22 cellular contexts compared by ENCODE assay signal in genomic region chr18:35060092-35060491, GRCh38. TPM values are rescaled to one million over a fixed set of nuclear protein-coding genes. Genes with fewer than 3 reads are reported as not detected.
DNase-seq lines count a peak whose midpoint lies in the region; ATAC-seq and TF ChIP-seq lines count a peak whose summit lies in the region.
"Had no signal": no experiment of that assay in that cellular context is flagged by ENCODE, and none has a peak within 500 bp of the region (broad histone marks: within the 10 kb centered on the region; RNA-seq: fewer than 3 reads in every experiment).

No MANE protein-coding gene starts in this region.

- H3K36me3 ChIP-seq in gastrocnemius medialis, result no peaks in the 10 kb centered on the region
- H3K36me3 ChIP-seq: thoracic aorta had no signal

- no peaks in the 10 kb centered on the region for H3K27me3 ChIP-seq in gastrocnemius medialis

- intact Hi-C loops in gastrocnemius medialis (cut with DNase I; ENCODE audit: low total_unique reads), result loop anchor here (1.0 kb wide), 1 partner anchor 9 kb away; no protein-coding TSS in a partner anchor
- intact Hi-C loops in activated CD4-positive, alpha-beta memory T cell treated with anti-CD3 and anti-CD28 coated beads for 36 hours (cut with micrococcal nuclease), result no loop called here

- TF ChIP-seq CTCF in coronary artery (IDR thresholded peaks at IDR 0.05) (no peak), gastrocnemius medialis (IDR thresholded peaks at IDR 0.05 in 4 of 5, conservative IDR thresholded peaks at IDR 0.05 in 1 of 5) (no peak)

- H3K27me3 Mint-ChIP-seq in activated T-cell treated with anti-CD3 and anti-CD28 coated beads, Interleukin-2, amount 50 U/mL, for 72 hours (ENCODE audit: low read depth), result no peaks in the 10 kb centered on the region
- no peaks in the 10 kb centered on the region for H3K27me3 Mint-ChIP-seq in activated CD4-positive, alpha-beta memory T cell treated with anti-CD3 and anti-CD28 coated beads for 36 hours
- H3K27me3 Mint-ChIP-seq: stimulated activated naive B cell treated with anti-CD40 and anti-IgM and Interleukin-4, amounts not matched to agents 10 μg/mL and 1 μg/mL and 100 μg/mL, for 72 hours had no signal

- peaks cover 40 to 64% of the 10 kb centered on the region in 2 donors for H3K4me1 ChIP-seq in gastrocnemius medialis

- POLR2A ChIA-PET in activated CD4-positive, alpha-beta memory T cell treated with anti-CD3 and anti-CD28 coated beads for 36 hours (lab: Charles Lee), result interaction anchor here (0.5 kb wide), 1 partner anchor 169 kb away, joined by 3 read pairs; no protein-coding TSS in a partner anchor

- H3K4me3 Mint-ChIP-seq in activated T-cell treated with anti-CD3 and anti-CD28 coated beads, Interleukin-2, amount 50 U/mL, for 72 hours, result no peak overlapping the region
- no peak overlapping the region for H3K4me3 Mint-ChIP-seq in activated CD4-positive, alpha-beta memory T cell treated with anti-CD3 and anti-CD28 coated beads for 36 hours
- H3K4me3 Mint-ChIP-seq: CD14-positive monocyte; stimulated activated naive B cell treated with anti-CD40 and anti-IgM and Interleukin-4, amounts not matched to agents 10 μg/mL and 1 μg/mL and 100 μg/mL, for 72 hours had no signal

- peaks cover 1 to 2% of the 10 kb centered on the region in 2 donors for H3K36me3 Mint-ChIP-seq in activated T-cell treated with anti-CD3 and anti-CD28 coated beads, Interleukin-2, amount 50 U/mL, for 72 hours (ENCODE audit: insufficient read depth in 2 of 2)
- peaks cover 3% of the 10 kb centered on the region for H3K36me3 Mint-ChIP-seq in activated CD4-positive, alpha-beta memory T cell treated with anti-CD3 and anti-CD28 coated beads for 36 hours

- H3K4me1 Mint-ChIP-seq in activated T-cell treated with anti-CD3 and anti-CD28 coated beads, Interleukin-2, amount 50 U/mL, for 72 hours (ENCODE audit: low read depth), result peaks cover 27% of the 10 kb centered on the region
- H3K4me1 Mint-ChIP-seq in activated CD4-positive, alpha-beta memory T cell treated with anti-CD3 and anti-CD28 coated beads for 36 hours (ENCODE audit: low read depth), result peaks cover 30% of the 10 kb centered on the region

- DNase-seq in NCI-H69 (lab: John Stamatoyannopoulos, UW), result peak; percentile 77
- DNase-seq in coronary artery (ENCODE audit: low spot score), result no peak
- peak; percentile 83 for DNase-seq in left lobe of liver (ENCODE audit: low spot score)
- DNase-seq in gastrocnemius medialis, result peak; percentile 17 to 27
- DNase-seq in activated T-cell treated with anti-CD3 and anti-CD28 coated beads, Interleukin-2, amount 50 U/mL, for 72 hours, result no peak
- DNase-seq in activated CD4-positive, alpha-beta memory T cell treated with anti-CD3 and anti-CD28 coated beads for 36 hours, result no peak
- DNase-seq in DMS79 (lab: John Stamatoyannopoulos, UW), result no peak
- no peak for DNase-seq in amniotic stem cell (lab: John Stamatoyannopoulos, UW)
- DNase-seq: activated CD4-positive, alpha-beta T cell treated with anti-CD3 and anti-CD28 coated beads for 1 hour; activated naive CD4-positive, alpha-beta T cell treated with anti-CD3 and anti-CD28 coated beads, Interleukin-2, amount 50 U/mL, for 16 hours; anterior cingulate cortex; central memory CD4-positive, alpha-beta T cell; effector CD8-positive, alpha-beta T cell; GF-D8; kidney; MV-4-11; NCI-H1694; NCI-H526 treated with DMSO at 0.1 percent for 48 hours; stimulated activated naive B cell treated with anti-CD40 and anti-IgM and Interleukin-4, amounts not matched to agents 10 μg/mL and 1 μg/mL and 100 μg/mL, for 72 hours had no signal

- peak overlapping the region; percentile 29 to 46 for H3K27ac ChIP-seq in coronary artery
- peak overlapping the region; percentile 67 to 90 (median 83) for H3K27ac ChIP-seq in gastrocnemius medialis
- H3K27ac ChIP-seq: thoracic aorta had no signal

- CTCF ChIA-PET in activated CD4-positive, alpha-beta memory T cell treated with anti-CD3 and anti-CD28 coated beads for 36 hours (lab: Charles Lee), result no interaction called here

- no peak for TF ChIP-seq POLR2A in gastrocnemius medialis (IDR thresholded peaks at IDR 0.05)

- H3K4me3 ChIP-seq in coronary artery (peak overlapping the region; percentile 1), gastrocnemius medialis (no peak overlapping the region)
- H3K4me3 ChIP-seq: smooth muscle cell, thoracic aorta had no signal

- H3K9me3 Mint-ChIP-seq in activated T-cell treated with anti-CD3 and anti-CD28 coated beads, Interleukin-2, amount 50 U/mL, for 72 hours, result no peaks in the 10 kb centered on the region
- no peaks in the 10 kb centered on the region for H3K9me3 Mint-ChIP-seq in activated CD4-positive, alpha-beta memory T cell treated with anti-CD3 and anti-CD28 coated beads for 36 hours

- ATAC-seq in left lobe of liver (peak; percentile 76), gastrocnemius medialis (peak; percentile 15 to 34)
- ATAC-seq in activated T-cell treated with anti-CD3 and anti-CD28 coated beads, Interleukin-2, amount 50 U/mL, for 72 hours (replicated peaks in 1 of 2), result no peak
- ATAC-seq: stimulated activated naive B cell treated with anti-CD40 and anti-IgM and Interleukin-4, amounts not matched to agents 10 μg/mL and 1 μg/mL and 100 μg/mL, for 72 hours had no signal

- H3K27ac Mint-ChIP-seq in activated T-cell treated with anti-CD3 and anti-CD28 coated beads, Interleukin-2, amount 50 U/mL, for 72 hours, result no peak overlapping the region
- no peak overlapping the region for H3K27ac Mint-ChIP-seq in activated CD4-positive, alpha-beta memory T cell treated with anti-CD3 and anti-CD28 coated beads for 36 hours
- H3K27ac Mint-ChIP-seq: CD14-positive monocyte had no signal

- H3K9me3 ChIP-seq in gastrocnemius medialis, result no peaks in the 10 kb centered on the region
- H3K9me3 ChIP-seq: thoracic aorta had no signal

- in situ Hi-C loops in gastrocnemius medialis (cut with MboI; ENCODE audit: low sequenced_read_pairs in 4 of 4), result no loop called here

RNA-seq across cellular contexts. Expression of gene MAPRE2, which starts 18.9 kb away (rescaled TPM):
- total RNA-seq in left lobe of liver, result 16.8 TPM
- 10 to 100 TPM; 21.3 to 46.2 (median 34.4) TPM for total RNA-seq in gastrocnemius medialis
- 10 to 100 TPM; 53.4 to 54.1 TPM for total RNA-seq in activated T-cell treated with anti-CD3 and anti-CD28 coated beads, Interleukin-2, amount 50 U/mL, for 72 hours
- total RNA-seq in activated CD4-positive, alpha-beta memory T cell treated with anti-CD3 and anti-CD28 coated beads for 36 hours, result 10 to 100 TPM; 46.4 to 46.5 TPM

Comparison
In these comparisons a context has a peak if more than half of its experiments do, and no peak if none do; other contexts are left out.
1. DNase-seq: peak in NCI-H69 (single experiment), left lobe of liver (single experiment) and gastrocnemius medialis (2 of 2); none in coronary artery (single experiment), activated T-cell treated with anti-CD3 and anti-CD28 coated beads, Interleukin-2, amount 50 U/mL, for 72 hours (0 of 2), activated CD4-positive, alpha-beta memory T cell treated with anti-CD3 and anti-CD28 coated beads for 36 hours (single experiment), DMS79 (single experiment) and amniotic stem cell (single experiment).
2. ATAC-seq: peak in left lobe of liver (single experiment) and gastrocnemius medialis (2 of 2); none in activated T-cell treated with anti-CD3 and anti-CD28 coated beads, Interleukin-2, amount 50 U/mL, for 72 hours (0 of 2).